ENCODE assay signal across 8 cellular contexts in the genomic region with DNA sequence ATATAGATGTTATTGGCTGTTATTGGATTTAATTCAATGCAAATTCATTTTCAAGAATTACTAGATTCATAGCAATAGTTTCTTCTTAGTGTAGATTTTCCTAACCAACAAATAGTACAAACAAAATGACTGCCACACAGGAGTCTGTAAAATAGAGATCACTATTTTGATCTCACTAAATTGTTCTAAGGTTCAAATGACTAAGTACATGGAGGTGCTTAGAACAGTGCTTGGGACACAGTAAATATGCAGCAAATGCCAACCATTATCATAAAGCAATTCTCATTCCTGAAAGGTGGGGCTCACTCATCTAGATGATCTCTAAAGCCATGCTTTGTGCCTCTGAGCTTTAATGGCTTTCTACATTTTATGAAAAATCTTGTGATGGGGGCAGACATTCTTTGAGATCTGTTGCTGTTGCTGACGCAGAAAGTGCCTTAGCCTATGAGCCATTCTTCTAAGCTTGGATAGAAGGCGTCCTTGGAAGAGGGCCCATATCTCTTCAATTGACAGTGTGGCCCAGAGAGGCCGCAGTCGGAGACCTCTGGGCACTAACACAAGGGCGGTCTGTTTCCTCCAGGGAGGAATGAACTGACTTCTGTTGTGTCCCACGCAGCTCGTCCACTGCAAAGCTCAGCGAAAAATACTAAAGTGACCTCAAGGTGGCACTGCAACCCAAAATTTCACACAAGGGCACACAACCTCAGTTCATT. TPM values are rescaled to one million over a fixed set of nuclear protein-coding genes. Genes with fewer than 3 reads are reported as not detected.
DNase-seq lines count a peak whose midpoint lies in the region; ATAC-seq, FAIRE-seq and TF ChIP-seq lines count a peak whose summit lies in the region.

No MANE protein-coding gene starts in this region.

- no TSS peak for BruUV-seq in K562 (replicated peaks; lab: Mats Ljungman, UMichigan)

- no peaks in the 10 kb centered on the region for H3K79me2 ChIP-seq in K562 (ENCODE audit: control insufficient read depth, insufficient read depth, low read length)

- in situ Hi-C loops in K562 (cut with MboI) = no loop called here

- H3K9me3 ChIP-seq in K562 (replicated peaks; ENCODE audit: control insufficient read depth, insufficient read depth, low read depth, low read length) = no peaks in the 10 kb centered on the region
- H3K9me3 ChIP-seq in skeletal muscle satellite cell (replicated peaks; ENCODE audit: low read length) = no peaks in the 10 kb centered on the region

- H3K27ac ChIP-seq in K562 (ENCODE audit: extremely low read depth, low read depth, low read length) = no peak overlapping the region

- peak; percentile 83 for DNase-seq in COLO829 (ENCODE audit: low spot score)
- peak; percentile 48 to 71 (median 60) for DNase-seq in K562 (ENCODE audit: extremely low read depth in 1 of 4, low spot score in 3 of 4)
- DNase-seq in hypothalamus (lab: John Stamatoyannopoulos, UW) = peak in 49 of 51 donors; percentile 7 to 93 (median 77)
- DNase-seq in DMS153 (lab: John Stamatoyannopoulos, UW) = no peak

- no peak overlapping the region for H3K9ac ChIP-seq in K562 (ENCODE audit: insufficient read depth in 1 of 2, low read depth in 2 of 2, low read length in 2 of 2)
- peak overlapping the region; percentile 15 for H3K9ac ChIP-seq in skeletal muscle satellite cell (ENCODE audit: low read depth, low read length)

- TF ChIP-seq POLR2A in K562 (conservative IDR thresholded peaks at IDR 0.05) = no peak

- H3K36me3 ChIP-seq in K562 (ENCODE audit: control insufficient read depth, insufficient read depth, low read length) (no peaks in the 10 kb centered on the region), skeletal muscle satellite cell (ENCODE audit: insufficient read depth, low read length) (no peaks in the 10 kb centered on the region)

- H3K4me2 ChIP-seq in K562 (ENCODE audit: insufficient read depth, low read length) (no peak overlapping the region), skeletal muscle satellite cell (ENCODE audit: low read length) (peak overlapping the region; percentile 32)

- TF ChIP-seq EP300 in Ishikawa (IDR thresholded peaks at IDR 0.05; ENCODE audit: borderline replicate concordance) (no peak), K562 (IDR thresholded peaks at IDR 0.05; ENCODE audit: low read length) (no peak)

- CTCF ChIA-PET in K562 (lab: Yijun Ruan, JAX; ENCODE audit: low intra/inter-chr PET ratio) = interaction anchor here (0.8 to 1.7 kb wide), 8 partner anchors 77 to 697 kb away, joined by 3 to 11 read pairs (median 4); a partner anchor contains a TSS

- H3K9me1 ChIP-seq in K562 (ENCODE audit: control insufficient read depth, insufficient read depth, low read length) = no peaks in the 10 kb centered on the region

- peak; percentile 88 for FAIRE-seq in TTC549 (lab: Jason Lieb, UNC)
- peak; percentile 86 for FAIRE-seq in K562 (lab: Jason Lieb, UNC)

- no peaks in the 10 kb centered on the region for H4K20me1 ChIP-seq in K562 (replicated peaks; ENCODE audit: control insufficient read depth, insufficient read depth, low read length)

- H3K4me1 ChIP-seq in K562 (replicated peaks in 1 of 2; ENCODE audit: control insufficient read depth in 2 of 2, insufficient read depth in 2 of 2, low read length in 2 of 2) = no peaks in the 10 kb centered on the region; a peak in 2 of 5 replicates
- H3K4me1 ChIP-seq in skeletal muscle satellite cell (ENCODE audit: control insufficient read depth, insufficient read depth, low read length) = no peaks in the 10 kb centered on the region

- peaks cover 6 to 24% of the 10 kb centered on the region in 2 experiments for H3K27me3 ChIP-seq in K562 (ENCODE audit: control insufficient read depth in 2 of 2, insufficient read depth in 2 of 2, low read length in 2 of 2)
- no peaks in the 10 kb centered on the region for H3K27me3 ChIP-seq in skeletal muscle satellite cell (ENCODE audit: control insufficient read depth, insufficient read depth, low read length)

- POLR2A ChIA-PET in K562 (lab: Yijun Ruan, JAX) = interaction anchor here (1.3 kb wide), 1 partner anchor 28 kb away, joined by 3 read pairs; no protein-coding TSS in a partner anchor

- TF ChIP-seq RAD21 in Ishikawa (IDR thresholded peaks at IDR 0.05; ENCODE audit: low read depth) (peak; percentile 80), K562 (CRISPR knock-in tag; conservative IDR thresholded peaks at IDR 0.05 in 1 of 2, IDR thresholded peaks at IDR 0.05 in 1 of 2) (peak; percentile 76 to 87)

- intact Hi-C loops in K562 (cut with micrococcal nuclease) = loop anchor here (2.0 to 5.0 kb wide), 3 partner anchors 43 to 133 kb away; a partner anchor contains a TSS

- no peak overlapping the region for H3K4me3 ChIP-seq in K562
- H3K4me3 ChIP-seq in skeletal muscle satellite cell (ENCODE audit: low read length) = no peak overlapping the region

- peak overlapping the region; percentile 80 for H2AFZ ChIP-seq in K562 (ENCODE audit: low read depth, low read length)

- ATAC-seq in K562 (peak; percentile 94), HG03108 (IDR thresholded peaks at IDR 0.05; ENCODE audit: unreplicated experiment) (no peak)

- peak; percentile 70 to 84 (median 74) for TF ChIP-seq CTCF in K562 (IDR thresholded peaks at IDR 0.05 in 2 of 3, conservative IDR thresholded peaks at IDR 0.05 in 1 of 3; ENCODE audit: insufficient read depth in 2 of 3, low read depth in 1 of 3, low read length in 3 of 3)

- 8% methylated on average over 8 of the region's 8 CpGs for WGBS in K562 (ENCODE audit: insufficient coverage, low coverage, missing lambda C conversion rate)

TF ChIP-seq in Ishikawa, 13 proteins besides CTCF, POLR2A, EP300 and RAD21 (continues in another document):
- no peak for TF ChIP-seq FOXM1 (IDR thresholded peaks at IDR 0.05; ENCODE audit: borderline replicate concordance, low read depth)

TF ChIP-seq in K562, 482 proteins besides CTCF, POLR2A, EP300 and RAD21:
- TF ChIP-seq SRF (CRISPR knock-in tag; IDR thresholded peaks at IDR 0.05) (peak in 1 of 2 experiments; percentile 87; a peak in 1 of 4 replicates), MIER1 (IDR thresholded peaks at IDR 0.05; ENCODE audit: low read depth) (no peak), SMC3 (conservative IDR thresholded peaks at IDR 0.05; ENCODE audit: insufficient read depth, low read depth, low read length) (peak; percentile 41), NRF1 (conservative IDR thresholded peaks at IDR 0.05 in 1 of 2, IDR thresholded peaks at IDR 0.05 in 1 of 2) (peak; percentile 32 to 39; a peak in 2 of 4 replicates), MAFG (tag; conservative IDR thresholded peaks at IDR 0.05) (peak; percentile 15; the same call in 1 of the 2 replicates), MEIS2 (IDR thresholded peaks at IDR 0.05; ENCODE audit: partially characterized antibody) (no peak), ZNF316 (IDR thresholded peaks at IDR 0.05) (peak; percentile 72)
- TF ChIP-seq, protein P1, sequence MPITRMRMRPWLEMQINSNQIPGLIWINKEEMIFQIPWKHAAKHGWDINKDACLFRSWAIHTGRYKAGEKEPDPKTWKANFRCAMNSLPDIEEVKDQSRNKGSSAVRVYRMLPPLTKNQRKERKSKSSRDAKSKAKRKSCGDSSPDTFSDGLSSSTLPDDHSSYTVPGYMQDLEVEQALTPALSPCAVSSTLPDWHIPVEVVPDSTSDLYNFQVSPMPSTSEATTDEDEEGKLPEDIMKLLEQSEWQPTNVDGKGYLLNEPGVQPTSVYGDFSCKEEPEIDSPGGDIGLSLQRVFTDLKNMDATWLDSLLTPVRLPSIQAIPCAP (CRISPR knock-in tag; IDR thresholded peaks at IDR 0.05; ENCODE audit: borderline replicate concordance) = no peak

RNA-seq across cellular contexts. Expression of a gene that starts 23.6 kb away (rescaled TPM):
- not detected in 2 replicates for total RNA-seq in K562 (2011; cell fraction: chromatin; rRNA removed; ENCODE audit: low replicate concordance)
- not detected in 2 replicates for total RNA-seq in K562 (2011; cell fraction: nucleolus; rRNA removed)
- not detected in 2 replicates for total RNA-seq in K562 (2011; cell fraction: nucleoplasm; rRNA removed)
- 0.05 TPM in 1 of 2 replicates, not detected in the other for total RNA-seq in K562 (2014; rRNA removed)
- not detected in 2 replicates for total RNA-seq in K562 (2014; rRNA removed; fragmentation: Illumina TruSeq; extraction: Trizol)
- total RNA-seq in K562 (2015; rRNA removed; fragmentation: Illumina TruSeq; extraction: Trizol) = not detected in 2 replicates
- total RNA-seq in K562 (2021) = not detected in 2 replicates
- not detected in 2 replicates for polyA plus RNA-seq in K562 (2011; rRNA removed)
- polyA plus RNA-seq in K562 (2011; cell fraction: cytosol; rRNA removed) = not detected in 2 replicates
- not detected in 2 replicates for polyA plus RNA-seq in K562 (2011; cell fraction: nucleus; rRNA removed)
- polyA plus RNA-seq in K562 (2012) = 0.17 TPM in 1 of 2 replicates, not detected in the other
- not detected in 2 replicates for polyA plus RNA-seq in K562 (2014; fragmentation: Illumina TruSeq; extraction: Trizol)
- not detected for polyA plus RNA-seq in K562 (2014; fragmentation: Nextera tagmentation; extraction: Ambion mirVana)
- 0.03 TPM in 1 of 2 replicates, not detected in the other for polyA plus RNA-seq in K562 (2014; rRNA removed)
- not detected in 2 replicates for polyA minus RNA-seq in K562 (2011; rRNA and poly(A)+ RNA removed)
- polyA minus RNA-seq in K562 (2011; cell fraction: cytosol; rRNA and poly(A)+ RNA removed) = not detected in 2 replicates
- polyA minus RNA-seq in K562 (2011; cell fraction: nucleus; rRNA and poly(A)+ RNA removed) = not detected in 2 replicates
- not detected in 2 replicates for total RNA-seq in skeletal muscle satellite cell (2012; rRNA removed)

RNA-seq across cellular contexts. Expression of a gene that starts 45.4 kb away (rescaled TPM):
- 0.49 and 0.74 TPM in 2 replicates for total RNA-seq in K562 (2011; cell fraction: chromatin; rRNA removed; ENCODE audit: low replicate concordance)
- 0.33 and 0.53 TPM in 2 replicates for total RNA-seq in K562 (2011; cell fraction: nucleolus; rRNA removed)
- 0.69 and 0.73 TPM in 2 replicates for total RNA-seq in K562 (2011; cell fraction: nucleoplasm; rRNA removed)
- total RNA-seq in K562 (2014; rRNA removed) (0.14 and 0.57 TPM in 2 replicates), K562 (2014; rRNA removed; fragmentation: Illumina TruSeq; extraction: Trizol) (0.33 and 0.38 TPM in 2 replicates), K562 (2015; rRNA removed; fragmentation: Illumina TruSeq; extraction: Trizol) (0.41 and 0.47 TPM in 2 replicates), K562 (2021) (0.25 and 0.29 TPM in 2 replicates)
- polyA plus RNA-seq in K562 (2011; rRNA removed) (0.14 and 0.22 TPM in 2 replicates), K562 (2014; fragmentation: Illumina TruSeq; extraction: Trizol) (0.24 and 0.33 TPM in 2 replicates), K562 (2014; fragmentation: Nextera tagmentation; extraction: Ambion mirVana) (under 1 TPM; 0.22 to 0.49 TPM), K562 (2014; rRNA removed) (0.03 and 0.11 TPM in 2 replicates)
- 0.03 and 0.07 TPM in 2 replicates for polyA plus RNA-seq in K562 (2011; cell fraction: cytosol; rRNA removed)
- polyA plus RNA-seq in K562 (2011; cell fraction: nucleus; rRNA removed) = 0.29 and 0.57 TPM in 2 replicates
- polyA plus RNA-seq in K562 (2012) = 0.25 and 0.91 TPM in 2 replicates
- 0.39 and 0.46 TPM in 2 replicates for polyA minus RNA-seq in K562 (2011; rRNA and poly(A)+ RNA removed)
- polyA minus RNA-seq in K562 (2011; cell fraction: cytosol; rRNA and poly(A)+ RNA removed) = not detected in 2 replicates
- polyA minus RNA-seq in K562 (2011; cell fraction: nucleus; rRNA and poly(A)+ RNA removed) = 0.40 TPM in 1 of 2 replicates, not detected in the other
- 0.66 and 2.0 TPM in 2 replicates for total RNA-seq in skeletal muscle satellite cell (2012; rRNA removed)
